1 cellular context compared by ENCODE assay signal in the genomic region with DNA sequence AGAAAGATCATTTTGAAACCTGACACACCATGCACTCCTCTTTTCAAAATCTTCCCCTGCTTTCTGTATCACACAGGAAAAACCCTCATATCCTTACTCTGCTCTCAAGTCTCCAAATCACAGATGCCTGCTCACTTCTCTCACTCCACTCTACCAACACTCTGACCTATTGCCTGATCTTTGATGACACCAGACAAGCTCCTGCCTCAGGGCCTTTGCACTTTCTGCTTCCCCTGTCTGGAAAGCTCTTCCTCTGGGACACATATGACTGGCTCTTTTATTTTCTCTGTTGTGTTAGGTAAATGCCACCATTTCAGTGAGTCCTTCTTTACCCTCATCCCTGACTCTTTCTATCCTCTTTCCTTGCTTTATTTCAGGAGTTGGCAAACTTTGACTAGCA.
TF ChIP-seq lines count a peak whose summit lies in the region.

No MANE protein-coding gene starts in this region.

TF ChIP-seq in HepG2, 621 proteins besides CTCF, POLR2A, EP300 and RAD21 (continued from another document):
- TF ChIP-seq, protein P1, sequence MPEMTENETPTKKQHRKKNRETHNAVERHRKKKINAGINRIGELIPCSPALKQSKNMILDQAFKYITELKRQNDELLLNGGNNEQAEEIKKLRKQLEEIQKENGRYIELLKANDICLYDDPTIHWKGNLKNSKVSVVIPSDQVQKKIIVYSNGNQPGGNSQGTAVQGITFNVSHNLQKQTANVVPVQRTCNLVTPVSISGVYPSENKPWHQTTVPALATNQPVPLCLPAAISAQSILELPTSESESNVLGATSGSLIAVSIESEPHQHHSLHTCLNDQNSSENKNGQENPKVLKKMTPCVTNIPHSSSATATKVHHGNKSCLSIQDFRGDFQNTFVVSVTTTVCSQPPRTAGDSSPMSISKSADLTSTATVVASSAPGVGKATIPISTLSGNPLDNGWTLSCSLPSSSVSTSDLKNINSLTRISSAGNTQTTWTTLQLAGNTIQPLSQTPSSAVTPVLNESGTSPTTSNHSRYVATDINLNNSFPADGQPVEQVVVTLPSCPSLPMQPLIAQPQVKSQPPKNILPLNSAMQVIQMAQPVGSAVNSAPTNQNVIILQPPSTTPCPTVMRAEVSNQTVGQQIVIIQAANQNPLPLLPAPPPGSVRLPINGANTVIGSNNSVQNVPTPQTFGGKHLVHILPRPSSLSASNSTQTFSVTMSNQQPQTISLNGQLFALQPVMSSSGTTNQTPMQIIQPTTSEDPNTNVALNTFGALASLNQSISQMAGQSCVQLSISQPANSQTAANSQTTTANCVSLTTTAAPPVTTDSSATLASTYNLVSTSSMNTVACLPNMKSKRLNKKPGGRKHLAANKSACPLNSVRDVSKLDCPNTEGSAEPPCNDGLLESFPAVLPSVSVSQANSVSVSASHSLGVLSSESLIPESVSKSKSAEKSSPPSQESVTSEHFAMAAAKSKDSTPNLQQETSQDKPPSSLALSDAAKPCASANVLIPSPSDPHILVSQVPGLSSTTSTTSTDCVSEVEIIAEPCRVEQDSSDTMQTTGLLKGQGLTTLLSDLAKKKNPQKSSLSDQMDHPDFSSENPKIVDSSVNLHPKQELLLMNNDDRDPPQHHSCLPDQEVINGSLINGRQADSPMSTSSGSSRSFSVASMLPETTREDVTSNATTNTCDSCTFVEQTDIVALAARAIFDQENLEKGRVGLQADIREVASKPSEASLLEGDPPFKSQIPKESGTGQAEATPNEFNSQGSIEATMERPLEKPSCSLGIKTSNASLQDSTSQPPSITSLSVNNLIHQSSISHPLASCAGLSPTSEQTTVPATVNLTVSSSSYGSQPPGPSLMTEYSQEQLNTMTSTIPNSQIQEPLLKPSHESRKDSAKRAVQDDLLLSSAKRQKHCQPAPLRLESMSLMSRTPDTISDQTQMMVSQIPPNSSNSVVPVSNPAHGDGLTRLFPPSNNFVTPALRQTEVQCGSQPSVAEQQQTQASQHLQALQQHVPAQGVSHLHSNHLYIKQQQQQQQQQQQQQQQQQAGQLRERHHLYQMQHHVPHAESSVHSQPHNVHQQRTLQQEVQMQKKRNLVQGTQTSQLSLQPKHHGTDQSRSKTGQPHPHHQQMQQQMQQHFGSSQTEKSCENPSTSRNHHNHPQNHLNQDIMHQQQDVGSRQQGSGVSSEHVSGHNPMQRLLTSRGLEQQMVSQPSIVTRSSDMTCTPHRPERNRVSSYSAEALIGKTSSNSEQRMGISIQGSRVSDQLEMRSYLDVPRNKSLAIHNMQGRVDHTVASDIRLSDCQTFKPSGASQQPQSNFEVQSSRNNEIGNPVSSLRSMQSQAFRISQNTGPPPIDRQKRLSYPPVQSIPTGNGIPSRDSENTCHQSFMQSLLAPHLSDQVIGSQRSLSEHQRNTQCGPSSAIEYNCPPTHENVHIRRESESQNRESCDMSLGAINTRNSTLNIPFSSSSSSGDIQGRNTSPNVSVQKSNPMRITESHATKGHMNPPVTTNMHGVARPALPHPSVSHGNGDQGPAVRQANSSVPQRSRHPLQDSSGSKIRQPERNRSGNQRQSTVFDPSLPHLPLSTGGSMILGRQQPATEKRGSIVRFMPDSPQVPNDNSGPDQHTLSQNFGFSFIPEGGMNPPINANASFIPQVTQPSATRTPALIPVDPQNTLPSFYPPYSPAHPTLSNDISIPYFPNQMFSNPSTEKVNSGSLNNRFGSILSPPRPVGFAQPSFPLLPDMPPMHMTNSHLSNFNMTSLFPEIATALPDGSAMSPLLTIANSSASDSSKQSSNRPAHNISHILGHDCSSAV (CRISPR knock-in tag; IDR thresholded peaks at IDR 0.05; ENCODE audit: borderline replicate concordance): no peak
- TF ChIP-seq ZNF234 (CRISPR knock-in tag; conservative IDR thresholded peaks at IDR 0.05) (0 out of 2 replicates have a peak, but pooled peaks have one; percentile 7), CBX5 (CRISPR knock-in tag; IDR thresholded peaks at IDR 0.05; ENCODE audit: borderline replicate concordance) (no peak), ZNF136 (CRISPR knock-in tag; IDR thresholded peaks at IDR 0.05; ENCODE audit: low read depth) (no peak), ZNF44 (CRISPR knock-in tag; IDR thresholded peaks at IDR 0.05) (no peak), ZNF746 (CRISPR knock-in tag; IDR thresholded peaks at IDR 0.05) (no peak), ZNF850 (CRISPR knock-in tag; conservative IDR thresholded peaks at IDR 0.05) (no peak), NCOA1 (CRISPR knock-in tag; IDR thresholded peaks at IDR 0.05) (no peak), FOXO4 (CRISPR knock-in tag; conservative IDR thresholded peaks at IDR 0.05) (no peak), ZNF101 (CRISPR knock-in tag; IDR thresholded peaks at IDR 0.05; ENCODE audit: borderline replicate concordance, low read depth) (no peak), TAF1 (CRISPR knock-in tag; IDR thresholded peaks at IDR 0.05) (no peak), NAIF1 (CRISPR knock-in tag; IDR thresholded peaks at IDR 0.05; ENCODE audit: borderline replicate concordance) (no peak), PCBP1 (IDR thresholded peaks at IDR 0.05; ENCODE audit: borderline replicate concordance, low read depth, low read length) (no peak), KLF15 (CRISPR knock-in tag; IDR thresholded peaks at IDR 0.05; ENCODE audit: borderline replicate concordance) (no peak), KDM1A (CRISPR knock-in tag; IDR thresholded peaks at IDR 0.05) (peak; percentile 72), ZSCAN12 (CRISPR knock-in tag; IDR thresholded peaks at IDR 0.05) (no peak), CREB3 (CRISPR knock-in tag; IDR thresholded peaks at IDR 0.05) (no peak), CHD4 (IDR thresholded peaks at IDR 0.05; ENCODE audit: borderline replicate concordance, low read length) (peak; percentile 68; the same call in 1 of the 2 replicates), ZNF543 (CRISPR knock-in tag; IDR thresholded peaks at IDR 0.05) (no peak), CEBPZ (IDR thresholded peaks at IDR 0.05; ENCODE audit: low read length) (no peak), HDAC6 (IDR thresholded peaks at IDR 0.05; ENCODE audit: low read depth, low read length) (no peak), ZNF317 (CRISPR knock-in tag; IDR thresholded peaks at IDR 0.05) (no peak), ZMYM3 (CRISPR knock-in tag; IDR thresholded peaks at IDR 0.05) (peak; percentile 94)
- TF ChIP-seq, protein P2, sequence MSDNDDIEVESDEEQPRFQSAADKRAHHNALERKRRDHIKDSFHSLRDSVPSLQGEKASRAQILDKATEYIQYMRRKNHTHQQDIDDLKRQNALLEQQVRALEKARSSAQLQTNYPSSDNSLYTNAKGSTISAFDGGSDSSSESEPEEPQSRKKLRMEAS (IDR thresholded peaks at IDR 0.05): no peak
- TF ChIP-seq, protein P3, sequence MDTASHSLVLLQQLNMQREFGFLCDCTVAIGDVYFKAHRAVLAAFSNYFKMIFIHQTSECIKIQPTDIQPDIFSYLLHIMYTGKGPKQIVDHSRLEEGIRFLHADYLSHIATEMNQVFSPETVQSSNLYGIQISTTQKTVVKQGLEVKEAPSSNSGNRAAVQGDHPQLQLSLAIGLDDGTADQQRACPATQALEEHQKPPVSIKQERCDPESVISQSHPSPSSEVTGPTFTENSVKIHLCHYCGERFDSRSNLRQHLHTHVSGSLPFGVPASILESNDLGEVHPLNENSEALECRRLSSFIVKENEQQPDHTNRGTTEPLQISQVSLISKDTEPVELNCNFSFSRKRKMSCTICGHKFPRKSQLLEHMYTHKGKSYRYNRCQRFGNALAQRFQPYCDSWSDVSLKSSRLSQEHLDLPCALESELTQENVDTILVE (CRISPR knock-in tag; IDR thresholded peaks at IDR 0.05): no peak
- TF ChIP-seq, protein P4, sequence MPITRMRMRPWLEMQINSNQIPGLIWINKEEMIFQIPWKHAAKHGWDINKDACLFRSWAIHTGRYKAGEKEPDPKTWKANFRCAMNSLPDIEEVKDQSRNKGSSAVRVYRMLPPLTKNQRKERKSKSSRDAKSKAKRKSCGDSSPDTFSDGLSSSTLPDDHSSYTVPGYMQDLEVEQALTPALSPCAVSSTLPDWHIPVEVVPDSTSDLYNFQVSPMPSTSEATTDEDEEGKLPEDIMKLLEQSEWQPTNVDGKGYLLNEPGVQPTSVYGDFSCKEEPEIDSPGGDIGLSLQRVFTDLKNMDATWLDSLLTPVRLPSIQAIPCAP (CRISPR knock-in tag; IDR thresholded peaks at IDR 0.05; ENCODE audit: low read depth): no peak
